In the genomic region with DNA sequence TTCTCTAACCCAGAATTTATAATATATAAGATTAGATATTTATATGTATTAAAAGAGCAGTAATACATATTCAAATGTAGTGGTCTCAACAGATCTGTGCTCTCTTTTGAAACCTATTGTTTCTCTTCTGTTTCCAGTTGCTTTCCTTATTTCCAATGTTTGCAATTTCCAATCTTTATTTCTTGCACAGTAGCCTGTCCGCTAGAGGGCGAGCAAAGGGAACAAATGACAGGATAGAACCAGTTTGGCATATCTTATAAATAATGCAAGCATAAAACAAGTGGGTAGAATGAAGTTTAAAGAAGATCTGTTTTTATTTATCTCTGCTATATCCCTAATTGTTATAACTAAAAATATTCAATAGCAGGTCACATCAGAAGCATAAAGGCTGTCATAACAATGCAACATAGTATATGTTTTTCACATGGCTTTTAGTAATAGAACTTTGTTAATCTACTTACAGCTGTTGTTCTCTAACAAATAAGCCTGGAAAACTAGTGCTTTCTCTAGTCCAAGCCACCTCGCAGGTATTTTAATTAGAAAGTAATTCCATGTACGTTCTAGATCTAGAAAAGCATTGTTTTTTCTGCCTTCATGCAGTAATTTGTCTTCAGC, we compare ENCODE assay signal across 8 cellular contexts. TPM values are rescaled to one million over a fixed set of nuclear protein-coding genes. Genes with fewer than 3 reads are reported as not detected.
DNase-seq lines count a peak whose midpoint lies in the region; ATAC-seq, FAIRE-seq and TF ChIP-seq lines count a peak whose summit lies in the region.

No MANE protein-coding gene starts in this region.

- no peaks in the 10 kb centered on the region for H3K9me3 Mint-ChIP-seq in activated T-helper 1 cell treated with anti-CD3 and anti-CD28 coated beads, Interleukin-12 subunit alpha, Interleukin-12 subunit beta, Interleukin-2, Interleukin-4 antibody, amounts not matched to agents 30 ng/mL and 10 ng/mL and 1 ng/mL, durations not matched to agents 14 hours and 24 hours and 36 hours

- H3K4me2 ChIP-seq in OCI-LY7 (ENCODE audit: low read length) = no peak overlapping the region
- no peak overlapping the region for H3K4me2 ChIP-seq in parathyroid adenoma (ENCODE audit: low read length)

- no peak overlapping the region for H3K9ac ChIP-seq in parathyroid adenoma

- H3K27ac Mint-ChIP-seq in activated T-helper 1 cell treated with anti-CD3 and anti-CD28 coated beads, Interleukin-12 subunit alpha, Interleukin-12 subunit beta, Interleukin-2, Interleukin-4 antibody, amounts not matched to agents 30 ng/mL and 10 ng/mL and 1 ng/mL, durations not matched to agents 14 hours and 24 hours and 36 hours = no peak overlapping the region

- no peaks in the 10 kb centered on the region for H3K9me2 ChIP-seq in OCI-LY7 (ENCODE audit: insufficient read depth, low read length)

- H3K4me3 ChIP-seq in OCI-LY7 (ENCODE audit: low read depth, low read length, poor library complexity, severe bottlenecking) (no peak overlapping the region), parathyroid adenoma (ENCODE audit: low read depth, low read length) (no peak overlapping the region)

- H3K4me1 Mint-ChIP-seq in activated T-helper 1 cell treated with anti-CD3 and anti-CD28 coated beads, Interleukin-12 subunit alpha, Interleukin-12 subunit beta, Interleukin-2, Interleukin-4 antibody, amounts not matched to agents 30 ng/mL and 10 ng/mL and 1 ng/mL, durations not matched to agents 14 hours and 24 hours and 36 hours (ENCODE audit: low read depth) = no peaks in the 10 kb centered on the region

- ATAC-seq in foreskin keratinocyte (no peak), HG02763 (IDR thresholded peaks at IDR 0.05; ENCODE audit: unreplicated experiment) (no peak), GM18861 (IDR thresholded peaks at IDR 0.05; ENCODE audit: unreplicated experiment) (no peak)

- POLR2A ChIA-PET in OCI-LY7 (lab: Charles Lee) = interaction anchor here (0.6 kb wide), 1 partner anchor 8 kb away, joined by 3 read pairs; no protein-coding TSS in a partner anchor

- no peak overlapping the region for H2AFZ ChIP-seq in OCI-LY7 (ENCODE audit: low read length)
- no peak overlapping the region for H2AFZ ChIP-seq in parathyroid adenoma

- CTCF ChIA-PET in OCI-LY7 (lab: Charles Lee; ENCODE audit: unreplicated experiment) = no interaction called here

- no peak overlapping the region for H3K27ac ChIP-seq in OCI-LY7 (ENCODE audit: low read depth, low read length, poor library complexity, severe bottlenecking)
- H3K27ac ChIP-seq in foreskin keratinocyte = no peak overlapping the region
- H3K27ac ChIP-seq in parathyroid adenoma = no peak overlapping the region

- H4K20me1 ChIP-seq in OCI-LY7 (ENCODE audit: insufficient read depth, low read length) = no peaks in the 10 kb centered on the region; the same call in 1 of the 2 replicates

- H3K36me3 Mint-ChIP-seq in activated T-helper 1 cell treated with anti-CD3 and anti-CD28 coated beads, Interleukin-12 subunit alpha, Interleukin-12 subunit beta, Interleukin-2, Interleukin-4 antibody, amounts not matched to agents 30 ng/mL and 10 ng/mL and 1 ng/mL, durations not matched to agents 14 hours and 24 hours and 36 hours (ENCODE audit: low read depth) = no peaks in the 10 kb centered on the region

- TF ChIP-seq CTCF in OCI-LY7 (conservative IDR thresholded peaks at IDR 0.05; ENCODE audit: low read length) (peak; percentile 97), foreskin keratinocyte (conservative IDR thresholded peaks at IDR 0.05) (peak; percentile 93), parathyroid adenoma (IDR thresholded peaks at IDR 0.05) (peak; percentile 82)

- H3K27me3 Mint-ChIP-seq in activated T-helper 1 cell treated with anti-CD3 and anti-CD28 coated beads, Interleukin-12 subunit alpha, Interleukin-12 subunit beta, Interleukin-2, Interleukin-4 antibody, amounts not matched to agents 30 ng/mL and 10 ng/mL and 1 ng/mL, durations not matched to agents 14 hours and 24 hours and 36 hours (ENCODE audit: insufficient read depth) = peaks cover 23% of the 10 kb centered on the region

- H3K4me1 ChIP-seq in OCI-LY7 (ENCODE audit: insufficient read depth, low read length, poor library complexity, severe bottlenecking) = no peaks in the 10 kb centered on the region
- no peaks in the 10 kb centered on the region for H3K4me1 ChIP-seq in foreskin keratinocyte
- H3K4me1 ChIP-seq in parathyroid adenoma = peaks cover 14% of the 10 kb centered on the region

- BruUV-seq in OCI-LY7 (replicated peaks; lab: Mats Ljungman, UMichigan) = no TSS peak

- no peak overlapping the region for H3K4me3 Mint-ChIP-seq in activated T-helper 1 cell treated with anti-CD3 and anti-CD28 coated beads, Interleukin-12 subunit alpha, Interleukin-12 subunit beta, Interleukin-2, Interleukin-4 antibody, amounts not matched to agents 30 ng/mL and 10 ng/mL and 1 ng/mL, durations not matched to agents 14 hours and 24 hours and 36 hours

- H3K27me3 ChIP-seq in foreskin keratinocyte (no peaks in the 10 kb centered on the region), parathyroid adenoma (ENCODE audit: control insufficient read depth, insufficient read depth, low read length) (no peaks in the 10 kb centered on the region)

- DNase-seq in COR-L47 (lab: John Stamatoyannopoulos, UW) (peak; percentile 28), HTR-8/SVneo (ENCODE audit: insufficient read length, low spot score) (peak; percentile 44), OCI-LY7 (ENCODE audit: low spot score) (peak; percentile 54), foreskin keratinocyte (peak in 1 of 2 donors; percentile 32)
- peak; percentile 22 for DNase-seq in activated T-helper 1 cell treated with anti-CD3 and anti-CD28 coated beads, Interleukin-12 subunit alpha, Interleukin-12 subunit beta, Interleukin-2, Interleukin-4 antibody, amounts not matched to agents 30 ng/mL and 10 ng/mL and 1 ng/mL, durations not matched to agents 14 hours and 24 hours and 36 hours (ENCODE audit: low spot score)

- H3K79me2 ChIP-seq in OCI-LY7 (ENCODE audit: insufficient read depth, low read depth, low read length) (no peaks in the 10 kb centered on the region), parathyroid adenoma (no peaks in the 10 kb centered on the region)

- intact Hi-C loops in OCI-LY7 (cut with micrococcal nuclease; ENCODE audit: unreplicated experiment) = loop anchor here (5.0 kb wide), 1 partner anchor 589 kb away; no protein-coding TSS in a partner anchor
- intact Hi-C loops in activated T-helper 1 cell treated with anti-CD3 and anti-CD28 coated beads, Interleukin-12 subunit alpha, Interleukin-12 subunit beta, Interleukin-2, Interleukin-4 antibody, amounts not matched to agents 30 ng/mL and 10 ng/mL and 1 ng/mL, durations not matched to agents 14 hours and 24 hours and 36 hours (cut with micrococcal nuclease) = loop anchor here (1.0 to 5.0 kb wide), 5 partner anchors 154 to 591 kb away; a partner anchor contains a TSS

- H3K36me3 ChIP-seq in OCI-LY7 (ENCODE audit: insufficient read depth, low read length) = no peaks in the 10 kb centered on the region
- H3K36me3 ChIP-seq in parathyroid adenoma (ENCODE audit: control insufficient read depth, insufficient read depth, low read length) = no peaks in the 10 kb centered on the region

- no peaks in the 10 kb centered on the region for H3K9me3 ChIP-seq in OCI-LY7 (ENCODE audit: low read length)
- no peaks in the 10 kb centered on the region for H3K9me3 ChIP-seq in parathyroid adenoma (ENCODE audit: control insufficient read depth, low read length)

- FAIRE-seq in HTR-8/SVneo (lab: Jason Lieb, UNC) = no peak

RNA-seq across cellular contexts. Expression of a gene that starts 15.1 kb away (rescaled TPM):
- total RNA-seq in OCI-LY7 (2014; rRNA removed; shearing (Covaris generic)) = 15.2 and 17.9 TPM in 2 replicates
- total RNA-seq in OCI-LY7 (2022) = 24.0 and 29.5 TPM in 2 replicates
- 13.6 and 14.4 TPM in 2 replicates for total RNA-seq in activated T-helper 1 cell treated with anti-CD3 and anti-CD28 coated beads, Interleukin-12 subunit alpha, Interleukin-12 subunit beta, Interleukin-2, Interleukin-4 antibody, amounts not matched to agents 30 ng/mL and 10 ng/mL and 1 ng/mL, durations not matched to agents 14 hours and 24 hours and 36 hours
- total RNA-seq in foreskin keratinocyte = 21.0 and 22.8 TPM in 2 replicates
- 11.6 and 12.8 TPM in 2 replicates for polyA plus RNA-seq in foreskin keratinocyte
